Comparison of ENCODE assay signal across 10 cellular contexts in genomic region chr13:33206945-33207615, GRCh38.
DNase-seq lines count a peak whose midpoint lies in the region; ATAC-seq and TF ChIP-seq lines count a peak whose summit lies in the region.
"Had no signal": no experiment of that assay in that cellular context is flagged by ENCODE, and none has a peak within 500 bp of the region (broad histone marks: within the 10 kb centered on the region; RNA-seq: fewer than 3 reads in every experiment).

No MANE protein-coding gene starts in this region.

- H3K27ac Mint-ChIP-seq in activated CD4-positive, alpha-beta T cell treated with anti-CD3 and anti-CD28 coated beads, Interleukin-2, amount 10 ng/mL, durations not matched to agents 24 days and 14 days, result peak overlapping the region; percentile 67
- peak overlapping the region; percentile 2 for H3K27ac Mint-ChIP-seq in endothelial cell (ENCODE audit: unreplicated experiment)
- H3K27ac Mint-ChIP-seq in activated CD4-positive, alpha-beta T cell treated with anti-CD3 and anti-CD28 coated beads, Interleukin-2, amount 10 ng/mL, durations not matched to agents 7 days and 5 days, result no peak overlapping the region

- H3K4me3 Mint-ChIP-seq in activated CD4-positive, alpha-beta T cell treated with anti-CD3 and anti-CD28 coated beads, Interleukin-2, amount 10 ng/mL, durations not matched to agents 24 days and 14 days, result no peak overlapping the region
- H3K4me3 Mint-ChIP-seq in endothelial cell (ENCODE audit: unreplicated experiment), result no peak overlapping the region
- H3K4me3 Mint-ChIP-seq in activated CD4-positive, alpha-beta T cell treated with anti-CD3 and anti-CD28 coated beads, Interleukin-2, amount 10 ng/mL, durations not matched to agents 7 days and 5 days, result no peak overlapping the region

- peaks cover 6% of the 10 kb centered on the region for H3K9me3 Mint-ChIP-seq in activated CD4-positive, alpha-beta T cell treated with anti-CD3 and anti-CD28 coated beads, Interleukin-2, amount 10 ng/mL, durations not matched to agents 24 days and 14 days
- peaks cover 5% of the 10 kb centered on the region for H3K9me3 Mint-ChIP-seq in endothelial cell (ENCODE audit: unreplicated experiment)
- no peaks in the 10 kb centered on the region for H3K9me3 Mint-ChIP-seq in activated CD4-positive, alpha-beta T cell treated with anti-CD3 and anti-CD28 coated beads, Interleukin-2, amount 10 ng/mL, durations not matched to agents 7 days and 5 days

- POLR2A ChIA-PET in activated CD4-positive, alpha-beta T cell treated with anti-CD3 and anti-CD28 coated beads, Interleukin-2, amount 10 ng/mL, durations not matched to agents 7 days and 5 days (lab: Charles Lee), result no interaction called here

- H4K20me1 ChIP-seq in osteoblast (ENCODE audit: insufficient read depth, low read length), result peaks cover 4% of the 10 kb centered on the region

- H3K36me3 ChIP-seq in osteoblast (ENCODE audit: insufficient read depth, low read length) (peaks cover 15% of the 10 kb centered on the region), urinary bladder (ENCODE audit: insufficient read depth) (no peaks in the 10 kb centered on the region)

- H3K27ac ChIP-seq in osteoblast (ENCODE audit: low read depth, low read length), result peak overlapping the region; percentile 98
- peak overlapping the region; percentile 75 for H3K27ac ChIP-seq in urinary bladder (ENCODE audit: low read depth)

- CTCF ChIA-PET in activated CD4-positive, alpha-beta T cell treated with anti-CD3 and anti-CD28 coated beads, Interleukin-2, amount 10 ng/mL, durations not matched to agents 7 days and 5 days (lab: Charles Lee), result interaction anchor here (0.6 to 2.0 kb wide), 3 partner anchors 10 to 1958 kb away, joined by 3 to 6 read pairs (median 3); no protein-coding TSS in a partner anchor

- 53% methylated on average over 5 of the region's 5 CpGs for WGBS in urinary bladder

- no peak for DNase-seq in activated CD4-positive, alpha-beta T cell treated with anti-CD3 and anti-CD28 coated beads, Interleukin-2, amount 10 ng/mL, durations not matched to agents 24 days and 14 days
- DNase-seq in activated CD4-positive, alpha-beta T cell treated with anti-CD3 and anti-CD28 coated beads, Interleukin-2, amount 50 U/mL, for 4 hours, result no peak
- DNase-seq in endothelial cell (ENCODE audit: low spot score) (no peak), osteoblast (ENCODE audit: insufficient read length, low spot score, missing footprints) (no peak)
- DNase-seq in activated CD4-positive, alpha-beta T cell treated with anti-CD3 and anti-CD28 coated beads, Interleukin-2, amount 10 ng/mL, durations not matched to agents 7 days and 5 days, result no peak
- DNase-seq: activated T-cell treated with anti-CD3 and anti-CD28 coated beads, Interleukin-2, amount 50 U/mL, for 48 hours; mesendoderm had no signal

- ATAC-seq in HG03565 (IDR thresholded peaks at IDR 0.05; ENCODE audit: unreplicated experiment), result no peak
- no peak for ATAC-seq in HG02642 (IDR thresholded peaks at IDR 0.05; ENCODE audit: poor library complexity, unreplicated experiment)

- H3K27me3 ChIP-seq in osteoblast (ENCODE audit: insufficient read depth, low read length), result no peaks in the 10 kb centered on the region

- H3K9me3 ChIP-seq in osteoblast (ENCODE audit: low read depth, low read length), result no peaks in the 10 kb centered on the region

- H3K4me2 ChIP-seq in osteoblast (ENCODE audit: insufficient read depth, low read length), result peak overlapping the region; percentile 89

- H3K4me1 Mint-ChIP-seq in activated CD4-positive, alpha-beta T cell treated with anti-CD3 and anti-CD28 coated beads, Interleukin-2, amount 10 ng/mL, durations not matched to agents 24 days and 14 days, result peaks cover 47% of the 10 kb centered on the region
- H3K4me1 Mint-ChIP-seq in endothelial cell (ENCODE audit: unreplicated experiment), result peaks cover 63% of the 10 kb centered on the region
- peaks cover 36% of the 10 kb centered on the region for H3K4me1 Mint-ChIP-seq in activated CD4-positive, alpha-beta T cell treated with anti-CD3 and anti-CD28 coated beads, Interleukin-2, amount 10 ng/mL, durations not matched to agents 7 days and 5 days

- peaks cover 54% of the 10 kb centered on the region for H3K4me1 ChIP-seq in osteoblast (ENCODE audit: insufficient read depth, low read length)
- H3K4me1 ChIP-seq in urinary bladder (ENCODE audit: insufficient read depth), result no peaks in the 10 kb centered on the region

- TF ChIP-seq CTCF in endothelial cell (IDR thresholded peaks at IDR 0.05; ENCODE audit: unreplicated experiment) (no peak), osteoblast (IDR thresholded peaks at IDR 0.05; ENCODE audit: extremely low read depth, low read depth, low read length) (no peak)

- intact Hi-C loops in activated CD4-positive, alpha-beta T cell treated with anti-CD3 and anti-CD28 coated beads, Interleukin-2, amount 10 ng/mL, durations not matched to agents 24 days and 14 days (cut with micrococcal nuclease), result loop anchor here (5.0 to 10.0 kb wide), 2 partner anchors 190 to 622 kb away; partner anchors contain the start of genes KL and PDS5B

- peaks cover 98% of the 10 kb centered on the region for H3K79me2 ChIP-seq in osteoblast (ENCODE audit: insufficient read depth, low read length)

- H3K36me3 Mint-ChIP-seq in activated CD4-positive, alpha-beta T cell treated with anti-CD3 and anti-CD28 coated beads, Interleukin-2, amount 10 ng/mL, durations not matched to agents 24 days and 14 days (ENCODE audit: low read depth), result peaks cover 8% of the 10 kb centered on the region
- peaks cover 15% of the 10 kb centered on the region for H3K36me3 Mint-ChIP-seq in endothelial cell (ENCODE audit: low read depth, unreplicated experiment)
- no peaks in the 10 kb centered on the region for H3K36me3 Mint-ChIP-seq in activated CD4-positive, alpha-beta T cell treated with anti-CD3 and anti-CD28 coated beads, Interleukin-2, amount 10 ng/mL, durations not matched to agents 7 days and 5 days (ENCODE audit: low read depth)

- H2AFZ ChIP-seq in osteoblast (ENCODE audit: low read length), result no peak overlapping the region

- no peak overlapping the region for H3K4me3 ChIP-seq in osteoblast (ENCODE audit: insufficient read depth, low read length)
- H3K4me3 ChIP-seq in urinary bladder (ENCODE audit: low read depth, low read length), result no peak overlapping the region

- H3K27me3 Mint-ChIP-seq in activated CD4-positive, alpha-beta T cell treated with anti-CD3 and anti-CD28 coated beads, Interleukin-2, amount 10 ng/mL, durations not matched to agents 24 days and 14 days, result peaks cover 4% of the 10 kb centered on the region
- peaks cover 13% of the 10 kb centered on the region for H3K27me3 Mint-ChIP-seq in endothelial cell (ENCODE audit: unreplicated experiment)
- peaks cover 3% of the 10 kb centered on the region for H3K27me3 Mint-ChIP-seq in activated CD4-positive, alpha-beta T cell treated with anti-CD3 and anti-CD28 coated beads, Interleukin-2, amount 10 ng/mL, durations not matched to agents 7 days and 5 days
